1 cellular context compared by ENCODE assay signal in the genomic region with DNA sequence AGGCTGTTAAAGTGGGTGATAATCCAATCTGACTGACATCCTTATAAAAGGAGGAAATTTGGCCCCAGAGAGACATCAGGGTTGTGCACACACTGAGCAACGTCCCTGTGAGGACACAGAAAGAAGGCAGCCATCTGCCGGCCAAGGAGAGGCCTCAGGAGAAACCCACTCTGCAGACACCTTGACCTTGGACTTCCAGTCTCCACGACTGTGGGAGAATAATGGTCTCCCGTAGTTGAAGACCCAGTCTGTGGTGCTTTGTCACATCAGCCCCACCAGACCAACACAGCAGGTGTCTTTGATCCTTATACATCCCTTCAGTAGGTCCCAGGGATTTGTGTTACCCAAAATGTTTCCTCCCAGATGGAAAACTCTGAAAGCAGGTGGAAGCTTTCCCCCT.
TF ChIP-seq lines count a peak whose summit lies in the region.

No MANE protein-coding gene starts in this region.

TF ChIP-seq in HepG2, 621 proteins besides CTCF, POLR2A, EP300 and RAD21:
- TF ChIP-seq NBN (conservative IDR thresholded peaks at IDR 0.05) (no peak), HNF4G (IDR thresholded peaks at IDR 0.05; ENCODE audit: borderline replicate concordance, low read depth, low read length) (no peak), HNF4G (CRISPR knock-in tag; IDR thresholded peaks at IDR 0.05; ENCODE audit: borderline replicate concordance, low read depth) (no peak), MXD4 (CRISPR knock-in tag; IDR thresholded peaks at IDR 0.05) (no peak), NCOR1 (IDR thresholded peaks at IDR 0.05; ENCODE audit: borderline replicate concordance, low read length) (no peak), ZNF891 (CRISPR knock-in tag; IDR thresholded peaks at IDR 0.05) (no peak), ZNF672 (CRISPR knock-in tag; IDR thresholded peaks at IDR 0.05) (no peak)
- TF ChIP-seq, protein P1, sequence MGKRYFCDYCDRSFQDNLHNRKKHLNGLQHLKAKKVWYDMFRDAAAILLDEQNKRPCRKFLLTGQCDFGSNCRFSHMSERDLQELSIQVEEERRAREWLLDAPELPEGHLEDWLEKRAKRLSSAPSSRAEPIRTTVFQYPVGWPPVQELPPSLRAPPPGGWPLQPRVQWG (CRISPR knock-in tag; IDR thresholded peaks at IDR 0.05; ENCODE audit: borderline replicate concordance, low read depth): no peak
